In genomic region chr13:25980255-25980654, GRCh38 we compare ENCODE assay signal across 9 cellular contexts.
DNase-seq lines count a peak whose midpoint lies in the region; ATAC-seq and TF ChIP-seq lines count a peak whose summit lies in the region.
"Had no signal": no experiment of that assay in that cellular context is flagged by ENCODE, and none has a peak within 500 bp of the region (broad histone marks: within the 10 kb centered on the region; RNA-seq: fewer than 3 reads in every experiment).

No MANE protein-coding gene starts in this region.

- H3K4me1 ChIP-seq in OCI-LY1 (ENCODE audit: insufficient read depth, low read length, severe bottlenecking) (no peaks in the 10 kb centered on the region), smooth muscle cell (ENCODE audit: low read depth) (peaks cover 19% of the 10 kb centered on the region)
- no peaks in the 10 kb centered on the region for H3K4me1 ChIP-seq in effector memory CD4-positive, alpha-beta T cell (ENCODE audit: control insufficient read depth, insufficient read depth, low read length, poor library complexity, severe bottlenecking)

- no peaks in the 10 kb centered on the region for H3F3A ChIP-seq in OCI-LY1 (ENCODE audit: insufficient read depth, low read length)
- no peaks in the 10 kb centered on the region for H3F3A ChIP-seq in smooth muscle cell (ENCODE audit: low read depth)

- H3K27ac ChIP-seq in OCI-LY1 (ENCODE audit: low read depth, low read length, poor library complexity, severe bottlenecking) (no peak overlapping the region), smooth muscle cell (ENCODE audit: low read depth) (no peak overlapping the region)
- H3K27ac ChIP-seq in effector memory CD4-positive, alpha-beta T cell (ENCODE audit: insufficient read depth, low read length, poor library complexity, severe bottlenecking), result no peak overlapping the region

- WGBS in smooth muscle cell (ENCODE audit: low lambda C conversion rate), result 9% methylated on average over 2 of the region's 2 CpGs

- H3K4me3 ChIP-seq in OCI-LY1 (ENCODE audit: low read depth, low read length, poor library complexity, severe bottlenecking) (no peak overlapping the region), smooth muscle cell (no peak overlapping the region)
- no peak overlapping the region for H3K4me3 ChIP-seq in effector memory CD4-positive, alpha-beta T cell (ENCODE audit: insufficient read depth, low read depth, low read length, poor library complexity, severe bottlenecking)

- H2AFZ ChIP-seq in OCI-LY1 (ENCODE audit: low read length), result no peak overlapping the region
- no peak overlapping the region for H2AFZ ChIP-seq in smooth muscle cell (ENCODE audit: low read depth)

- H4K20me1 ChIP-seq in OCI-LY1 (ENCODE audit: insufficient read depth, low read length), result no peaks in the 10 kb centered on the region
- no peaks in the 10 kb centered on the region for H4K20me1 ChIP-seq in smooth muscle cell (ENCODE audit: low read depth)

- peak; percentile 6 for DNase-seq in stimulated activated CD4-positive, alpha-beta T cell treated with anti-CD3 and anti-CD28 coated beads, Interleukin-15, amount 100 ng/mL, for 24 hours
- DNase-seq in stimulated activated CD4-positive, alpha-beta T cell treated with anti-CD3 and anti-CD28 coated beads, Interleukin-2, amount 100 ng/mL, for 24 hours, result no peak
- DNase-seq in glomerular visceral epithelial cell (ENCODE audit: extremely low spot score) (peak; percentile 31), smooth muscle cell (lab: John Stamatoyannopoulos, UW; ENCODE audit: unreplicated experiment) (no peak)
- no peak for DNase-seq in effector memory CD4-positive, alpha-beta T cell

- H3K79me2 ChIP-seq in OCI-LY1 (ENCODE audit: insufficient read depth, low read length), result no peaks in the 10 kb centered on the region
- H3K79me2 ChIP-seq in smooth muscle cell (ENCODE audit: low read depth), result no peaks in the 10 kb centered on the region

- TF ChIP-seq CTCF in OCI-LY1 (IDR thresholded peaks at IDR 0.05; ENCODE audit: low read length) (peak; percentile 12; the same call in 1 of the 2 replicates), smooth muscle cell (IDR thresholded peaks at IDR 0.05; ENCODE audit: borderline replicate concordance, insufficient read depth, poor library complexity, severe bottlenecking) (no peak)

- no peaks in the 10 kb centered on the region for H3K9me2 ChIP-seq in OCI-LY1 (ENCODE audit: low read depth, low read length)

- H3K9me3 ChIP-seq in OCI-LY1 (ENCODE audit: low read length) (no peaks in the 10 kb centered on the region), smooth muscle cell (replicated peaks; ENCODE audit: low read depth) (no peaks in the 10 kb centered on the region)
- H3K9me3 ChIP-seq in effector memory CD4-positive, alpha-beta T cell (ENCODE audit: control insufficient read depth, low read length), result no peaks in the 10 kb centered on the region

- ATAC-seq in GM18868 (IDR thresholded peaks at IDR 0.05; ENCODE audit: unreplicated experiment) (no peak), HG03159 (IDR thresholded peaks at IDR 0.05; ENCODE audit: unreplicated experiment) (no peak)
- ATAC-seq: Panc1 had no signal

- H3K36me3 ChIP-seq in OCI-LY1 (ENCODE audit: insufficient read depth, low read length) (no peaks in the 10 kb centered on the region), smooth muscle cell (ENCODE audit: low read depth) (no peaks in the 10 kb centered on the region)
- no peaks in the 10 kb centered on the region for H3K36me3 ChIP-seq in effector memory CD4-positive, alpha-beta T cell (ENCODE audit: control insufficient read depth, insufficient read depth, low read length)

- no peaks in the 10 kb centered on the region for H3K27me3 ChIP-seq in OCI-LY1 (ENCODE audit: insufficient read depth, low read length)
- H3K27me3 ChIP-seq in smooth muscle cell (ENCODE audit: low read depth), result peaks cover 32% of the 10 kb centered on the region
- no peaks in the 10 kb centered on the region for H3K27me3 ChIP-seq in effector memory CD4-positive, alpha-beta T cell (replicated peaks; ENCODE audit: control insufficient read depth, insufficient read depth, low read length, poor library complexity, severe bottlenecking)

- H3K4me2 ChIP-seq in OCI-LY1 (ENCODE audit: low read length) (no peak overlapping the region), smooth muscle cell (no peak overlapping the region)

- H3K9ac ChIP-seq in OCI-LY1 (ENCODE audit: low read length), result no peak overlapping the region
- no peak overlapping the region for H3K9ac ChIP-seq in smooth muscle cell (ENCODE audit: low read depth)

Comparison
In these comparisons a context has a peak if more than half of its experiments do, and no peak if none do; other contexts are left out.
1. DNase-seq: peak in stimulated activated CD4-positive, alpha-beta T cell treated with anti-CD3 and anti-CD28 coated beads, Interleukin-15, amount 100 ng/mL, for 24 hours (single experiment) and glomerular visceral epithelial cell (single experiment); none in stimulated activated CD4-positive, alpha-beta T cell treated with anti-CD3 and anti-CD28 coated beads, Interleukin-2, amount 100 ng/mL, for 24 hours (0 of 2), smooth muscle cell (single experiment) and effector memory CD4-positive, alpha-beta T cell (0 of 3).